ENCODE assay signal across 17 cellular contexts in the genomic region with DNA sequence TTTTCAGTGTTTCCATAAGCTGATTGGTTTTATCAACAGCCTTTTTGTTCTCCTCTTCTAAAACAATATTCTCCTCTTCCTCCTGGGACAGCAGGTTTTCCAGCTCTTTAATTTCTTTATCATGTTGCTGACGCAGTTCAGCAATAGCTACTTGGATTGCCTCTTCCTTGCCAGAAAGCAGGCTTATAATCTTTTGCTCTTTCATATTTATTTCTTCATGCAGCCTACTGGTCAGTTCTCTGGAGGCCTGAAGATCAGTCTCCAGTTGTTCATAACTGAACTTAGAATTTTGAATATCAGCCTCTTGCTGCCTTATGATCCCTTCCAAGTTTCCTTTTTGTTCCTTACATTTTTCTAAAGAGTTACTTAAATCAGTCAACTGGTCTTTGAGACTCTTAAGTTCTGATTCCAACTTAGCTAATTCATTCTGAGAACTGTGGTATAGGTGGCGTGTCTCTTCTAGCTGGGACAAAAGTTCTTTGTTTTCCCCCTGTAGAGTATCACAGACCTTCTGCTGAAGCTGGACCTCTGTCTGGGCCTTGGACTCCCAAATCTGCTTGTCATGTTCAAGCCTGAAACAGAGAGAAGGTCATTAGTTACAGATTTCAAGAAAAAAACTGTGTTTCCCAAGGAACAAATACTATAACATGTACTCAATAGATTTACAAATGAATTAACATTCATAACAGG.
"Had no signal": no experiment of that assay in that cellular context is flagged by ENCODE, and none has a peak within 500 bp of the region (broad histone marks: within the 10 kb centered on the region; RNA-seq: fewer than 3 reads in every experiment).

No MANE protein-coding gene starts in this region.

- H3K27ac Mint-ChIP-seq: neural progenitor cell had no signal

- H3K4me1 Mint-ChIP-seq: neural progenitor cell had no signal

- ATAC-seq: foreskin keratinocyte, left lung, pancreas had no signal

- DNase-seq: activated CD4-positive, alpha-beta T cell treated with anti-CD3 and anti-CD28 coated beads, Interleukin-2, amount 50 U/mL, for 1 hour; activated naive CD4-positive, alpha-beta T cell; activated T-cell treated with anti-CD3 and anti-CD28 coated beads, Interleukin-2, amount 50 U/mL, for 48 hours; adrenal gland; caudate nucleus; colonic mucosa; foreskin keratinocyte; head of caudate nucleus; left lung; mesendoderm; pancreas; WERI-Rb-1 had no signal

- H3K27ac ChIP-seq: adrenal gland, colonic mucosa, foreskin keratinocyte, left lung, neural progenitor cell, pancreas, skin epidermis, tibial nerve, vagina, WERI-Rb-1 had no signal

- H3K9me3 Mint-ChIP-seq: neural progenitor cell had no signal

- FAIRE-seq: islet of Langerhans, pancreas had no signal

- H3K36me3 ChIP-seq: adrenal gland, colonic mucosa had no signal

- H3K9me3 ChIP-seq: adrenal gland, colonic mucosa, left lung, pancreas, vagina had no signal

- H3K4me3 ChIP-seq: adrenal gland, colonic mucosa, left lung, neural progenitor cell, pancreas, skin epidermis, tibial nerve, vagina had no signal

- H3K4me3 Mint-ChIP-seq: neural progenitor cell had no signal

- H3K27me3 ChIP-seq: adrenal gland, colonic mucosa, foreskin keratinocyte, left lung, neural progenitor cell, pancreas, tibial nerve, vagina had no signal

- H3K4me1 ChIP-seq: colonic mucosa, foreskin keratinocyte, left lung, neural progenitor cell, pancreas, vagina had no signal
